26 cellular contexts compared by ENCODE assay signal in genomic region chr7:35250452-35250851, GRCh38. TPM values are rescaled to one million over a fixed set of nuclear protein-coding genes. Genes with fewer than 3 reads are reported as not detected.
DNase-seq lines count a peak whose midpoint lies in the region; ATAC-seq and TF ChIP-seq lines count a peak whose summit lies in the region.
"Had no signal": no experiment of that assay in that cellular context is flagged by ENCODE, and none has a peak within 500 bp of the region (broad histone marks: within the 10 kb centered on the region; RNA-seq: fewer than 3 reads in every experiment).

No MANE protein-coding gene starts in this region.

- WGBS in endodermal cell (ENCODE audit: insufficient coverage in 1 of 2, insufficient read length in 1 of 2), 2 experiments = 28% methylated on average over 2 of the region's 2 CpGs; no CpG with 5 or more reads in 1 of the 2 experiments
- WGBS in mesodermal cell (ENCODE audit: insufficient coverage in 2 of 2), 2 experiments = no CpG with 5 or more reads among the region's 2 CpGs

- no peaks in the 10 kb centered on the region for H3K9me3 ChIP-seq in cardiac muscle cell (ENCODE audit: low read depth)
- H3K9me3 ChIP-seq in endodermal cell (ENCODE audit: control insufficient read depth, low read length) = no peaks in the 10 kb centered on the region
- H3K9me3 ChIP-seq in mesodermal cell (ENCODE audit: control insufficient read depth, low read length) = no peaks in the 10 kb centered on the region

- H3K4me1 ChIP-seq in cardiac muscle cell (ENCODE audit: low read depth) = peaks cover 28% of the 10 kb centered on the region
- H3K4me1 ChIP-seq in endodermal cell (ENCODE audit: control insufficient read depth, insufficient read depth, low read length) = peaks cover 12% of the 10 kb centered on the region
- peaks cover 27% of the 10 kb centered on the region for H3K4me1 ChIP-seq in mesodermal cell (ENCODE audit: control insufficient read depth, insufficient read depth, low read length, poor library complexity, severe bottlenecking)

- intact Hi-C loops in left ventricle myocardium superior (cut with micrococcal nuclease) = loop anchor here (10.0 kb wide), 1 partner anchor 174 kb away; no protein-coding TSS in a partner anchor

- H3K27ac ChIP-seq in cardiac muscle cell = peak overlapping the region; percentile 95
- H3K27ac ChIP-seq in endodermal cell (ENCODE audit: low read depth, low read length) = no peak overlapping the region
- no peak overlapping the region for H3K27ac ChIP-seq in mesodermal cell (ENCODE audit: low read depth, low read length, severe bottlenecking)
- H3K27ac ChIP-seq: BLaER1, HL-60, KMS-11 had no signal

- H3K36me3 Mint-ChIP-seq in endodermal cell (ENCODE audit: low read depth) = peaks cover 20% of the 10 kb centered on the region
- peaks cover 3% of the 10 kb centered on the region for H3K36me3 Mint-ChIP-seq in chondrocyte (ENCODE audit: low read depth)
- H3K36me3 Mint-ChIP-seq: CD4-positive, CD25-positive, alpha-beta regulatory T cell; IgD-negative memory B cell had no signal

- H3K27me3 Mint-ChIP-seq in endodermal cell (ENCODE audit: insufficient read depth) (peaks cover 58% of the 10 kb centered on the region), chondrocyte (ENCODE audit: low read depth) (peaks cover 77% of the 10 kb centered on the region)

- H3K4me1 Mint-ChIP-seq in endodermal cell (peaks cover 59% of the 10 kb centered on the region), chondrocyte (ENCODE audit: low read depth) (peaks cover 8% of the 10 kb centered on the region)

- H3K27me3 ChIP-seq in cardiac muscle cell (peaks cover 9% of the 10 kb centered on the region), endodermal cell (ENCODE audit: control insufficient read depth, insufficient read depth, low read length, poor library complexity, severe bottlenecking) (peaks cover 70% of the 10 kb centered on the region)

- H3K9me3 Mint-ChIP-seq in endodermal cell = no peaks in the 10 kb centered on the region
- no peaks in the 10 kb centered on the region for H3K9me3 Mint-ChIP-seq in chondrocyte (ENCODE audit: low read depth)

- in situ Hi-C loops in GM13976 (cut with MboI; ENCODE audit: low sequenced_read_pairs, unreplicated experiment) = no loop called here

- H3K27ac Mint-ChIP-seq in endodermal cell (no peak overlapping the region), chondrocyte (ENCODE audit: unreplicated experiment) (no peak overlapping the region)
- H3K27ac Mint-ChIP-seq: CD4-positive, CD25-positive, alpha-beta regulatory T cell; IgD-negative memory B cell had no signal

- H3K4me3 Mint-ChIP-seq in endodermal cell (peak overlapping the region; percentile 92), chondrocyte (ENCODE audit: unreplicated experiment) (no peak overlapping the region)

- peaks cover 28% of the 10 kb centered on the region for H3K36me3 ChIP-seq in cardiac muscle cell
- peaks cover 14% of the 10 kb centered on the region for H3K36me3 ChIP-seq in endodermal cell (ENCODE audit: control insufficient read depth, insufficient read depth, low read length)
- H3K36me3 ChIP-seq in mesodermal cell (ENCODE audit: control insufficient read depth, insufficient read depth, low read length) = peaks cover 4% of the 10 kb centered on the region
- H3K36me3 ChIP-seq: BLaER1 had no signal

- H3K4me3 ChIP-seq in cardiac muscle cell (peak overlapping the region; percentile 86), endodermal cell (ENCODE audit: low read length) (peak overlapping the region; percentile 85), mesodermal cell (ENCODE audit: extremely low read depth, insufficient read depth, low read length, poor library complexity, severe bottlenecking) (peak overlapping the region; percentile 65)
- H3K4me3 ChIP-seq: BLaER1 had no signal

- no peak overlapping the region for H3K9ac ChIP-seq in endodermal cell (ENCODE audit: extremely low read depth, low read length, poor library complexity, severe bottlenecking)
- H3K9ac ChIP-seq: BLaER1, KMS-11 had no signal

- no peak for TF ChIP-seq CTCF in cardiac muscle cell (IDR thresholded peaks at IDR 0.05; ENCODE audit: low read depth, low read length)
- no peak for TF ChIP-seq CTCF in GM13976 (IDR thresholded peaks at IDR 0.05; ENCODE audit: borderline replicate concordance, control extremely low read depth, extremely low read depth, insufficient read depth, missing control alignments)
- TF ChIP-seq CTCF in endodermal cell (conservative IDR thresholded peaks at IDR 0.05) = no peak
- TF ChIP-seq CTCF in chondrocyte (IDR thresholded peaks at IDR 0.05) = no peak

- ATAC-seq in left ventricle myocardium superior (no peak), GM19324 (IDR thresholded peaks at IDR 0.05; ENCODE audit: low FRiP score, unreplicated experiment) (no peak)
- ATAC-seq: HCT116, PC-3 had no signal

- DNase-seq in cardiac muscle cell (ENCODE audit: low read depth in 1 of 2, low spot score in 1 of 2) (no peak), left ventricle myocardium superior (no peak), GM13976 (ENCODE audit: low spot score) (peak; percentile 4), endodermal cell (no peak), chondrocyte (ENCODE audit: low spot score) (no peak), COR-L47 (lab: John Stamatoyannopoulos, UW) (no peak)
- DNase-seq: 8988T; ACHN; MM.1S; NCI-H1417; NCI-H1694; NCI-H2029 treated with DMSO at 0.1 percent for 48 hours; NCI-H446 treated with DMSO at 0.1 percent for 48 hours; NCI-H526; NCI-H82; NK-92 treated with Interleukin-12 subunit alpha and Interleukin-12 subunit beta, amount 100 ng/mL, for 24 hours; PC-3; SHP77 had no signal

RNA-seq across cellular contexts. Expression of gene TBX20, which starts 3.4 kb away (rescaled TPM):
- 240 and 482 TPM in 2 replicates for total RNA-seq in cardiac muscle cell
- polyA plus RNA-seq in cardiac muscle cell = 25.0 and 40.1 TPM in 2 replicates
- 193 TPM for total RNA-seq in left ventricle myocardium superior
- 10 to 100 TPM; 18.6 to 35.2 TPM for total RNA-seq in endodermal cell
- 1.9 TPM for polyA plus RNA-seq in endodermal cell (2013, experiment 1 of 2)
- 2.3 TPM for polyA plus RNA-seq in endodermal cell (2013, experiment 2 of 2)
- polyA plus RNA-seq in mesodermal cell (2013, experiment 1 of 2) = 18.8 TPM
- 20.6 TPM for polyA plus RNA-seq in mesodermal cell (2013, experiment 2 of 2)
- not detected in 3 replicates for total RNA-seq in chondrocyte
- polyA plus RNA-seq: IgD-negative memory B cell had no signal

Comparison
In these comparisons a context has a peak if more than half of its experiments do, and no peak if none do; other contexts are left out.
1. RNA of gene TBX20, which starts 3.4 kb away (total RNA-seq): 240 to 482 TPM in cardiac muscle cell, 193 TPM in left ventricle myocardium superior (single experiment) and 18.6 to 35.2 TPM in endodermal cell; not detected in chondrocyte; every median in the first group is over 10 times any median in the second.
2. Peak in every context shown above with its lines, with median percentiles within 50 percentile points of each other: H3K4me3 ChIP-seq.